ENCODE assay signal across 8 cellular contexts in genomic region chr12:132907789-132908144, GRCh38. TPM values are rescaled to one million over a fixed set of nuclear protein-coding genes. Genes with fewer than 3 reads are reported as not detected.
DNase-seq lines count a peak whose midpoint lies in the region; TF ChIP-seq lines count a peak whose summit lies in the region.
"Not testable (repeated sequence)": the region's sequence is repeated elsewhere in the genome, so short reads cannot be mapped to it uniquely, and the experiment has no call there.

No MANE protein-coding gene starts in this region.

- not testable (repeated sequence) for H3K27ac Mint-ChIP-seq in Caco-2 (ENCODE audit: unreplicated experiment); activated T-helper 2 cell treated with anti-CD3 and anti-CD28 coated beads, Interferon-gamma antibody, Interleukin-2, Interleukin-4, amounts not matched to agents 10 μg/mL and 5 μg/mL and 100 μg/mL, durations not matched to agents 14 hours and 24 hours and 36 hours

- H3K4me3 Mint-ChIP-seq in Caco-2 (ENCODE audit: unreplicated experiment), result peak overlapping the region; percentile 73
- H3K4me3 Mint-ChIP-seq in activated T-helper 2 cell treated with anti-CD3 and anti-CD28 coated beads, Interferon-gamma antibody, Interleukin-2, Interleukin-4, amounts not matched to agents 10 μg/mL and 5 μg/mL and 100 μg/mL, durations not matched to agents 14 hours and 24 hours and 36 hours (ENCODE audit: low read depth), result peak overlapping the region; percentile 86

- not testable (repeated sequence) for H3K9me2 ChIP-seq in OCI-LY7 (ENCODE audit: insufficient read depth, low read length)

- TF ChIP-seq EP300 in tibial nerve (IDR thresholded peaks at IDR 0.05), result not testable (repeated sequence)

- peak overlapping the region; percentile 89 for H4K8ac ChIP-seq in mesenchymal stem cell (ENCODE audit: low read length)

- not testable (repeated sequence) for H3K4ac ChIP-seq in mesenchymal stem cell (ENCODE audit: low read depth in 1 of 2, low read length in 2 of 2)

- H2BK120ac ChIP-seq in mesenchymal stem cell (ENCODE audit: low read depth, low read length), result not testable (repeated sequence)

- H3K9ac ChIP-seq in mesenchymal stem cell (ENCODE audit: low read length), result peak overlapping the region; percentile 92

- not testable (repeated sequence) for H3K14ac ChIP-seq in mesenchymal stem cell (ENCODE audit: low read length in 2 of 2)

- H3K27ac ChIP-seq in OCI-LY7 (ENCODE audit: low read depth, low read length, poor library complexity, severe bottlenecking); cardiac muscle cell; mesenchymal stem cell (ENCODE audit: low read length, poor library complexity, severe bottlenecking): not testable (repeated sequence)
- H3K27ac ChIP-seq in cingulate gyrus (ENCODE audit: low read depth, low read length) (peak overlapping the region; percentile 65), prostate gland (peak overlapping the region; percentile 67 to 68), tibial nerve (peak overlapping the region in 3 of 4 donors; percentile 80 to 85 (median 83))

- not testable (repeated sequence) for TF ChIP-seq POLR2A in prostate gland (IDR thresholded peaks at IDR 0.05); tibial nerve (IDR thresholded peaks at IDR 0.05)

- not testable (repeated sequence) for H4K91ac ChIP-seq in mesenchymal stem cell (ENCODE audit: low read length)

- H3K36me3 ChIP-seq in Caco-2 (ENCODE audit: control insufficient read depth, insufficient read depth, low read length); OCI-LY7 (ENCODE audit: insufficient read depth, low read length); cardiac muscle cell; mesenchymal stem cell (ENCODE audit: control insufficient read depth in 1 of 2, insufficient read depth in 2 of 2, low read depth in 1 of 2, low read length in 2 of 2); prostate gland; tibial nerve: not testable (repeated sequence)

- CTCF ChIA-PET in Caco-2 (lab: Charles Lee); OCI-LY7 (lab: Charles Lee; ENCODE audit: unreplicated experiment): not testable (repeated sequence)

- not testable (repeated sequence) for H3K79me2 ChIP-seq in OCI-LY7 (ENCODE audit: insufficient read depth, low read depth, low read length)

- H2BK15ac ChIP-seq in mesenchymal stem cell (ENCODE audit: low read depth, poor library complexity, severe bottlenecking), result not testable (repeated sequence)

- POLR2A ChIA-PET in Caco-2 (lab: Charles Lee), result not testable (repeated sequence)
- POLR2A ChIA-PET in OCI-LY7 (lab: Charles Lee), result interaction anchor here (0.6 kb wide), 1 partner anchor 16 kb away, joined by 4 read pairs; no protein-coding TSS in a partner anchor

- H3K23ac ChIP-seq in mesenchymal stem cell (ENCODE audit: low read length in 2 of 2), result not testable (repeated sequence)

- not testable (repeated sequence) for H3K79me1 ChIP-seq in mesenchymal stem cell (replicated peaks; ENCODE audit: low read length, poor library complexity, severe bottlenecking)

- peak overlapping the region; percentile 30 to 61 for H3K18ac ChIP-seq in mesenchymal stem cell (ENCODE audit: low read depth in 1 of 2, low read length in 2 of 2)

- 9% methylated on average over 23 of the region's 23 CpGs for WGBS in mesenchymal stem cell
- WGBS in prostate gland, result 2% methylated on average over 23 of the region's 23 CpGs
- WGBS in tibial nerve, 2 donors, result 3 to 5% methylated on average over 23 of the region's 23 CpGs

- intact Hi-C loops in Caco-2 (cut with micrococcal nuclease; ENCODE audit: unreplicated experiment), result loop anchor here (2.0 kb wide), 1 partner anchor 21 kb away; the partner anchor contains the start of gene CHFR
- intact Hi-C loops in OCI-LY7 (cut with micrococcal nuclease; ENCODE audit: unreplicated experiment), result loop anchor here (5.0 kb wide), 1 partner anchor 85 kb away; no protein-coding TSS in a partner anchor
- intact Hi-C loops in activated T-helper 2 cell treated with anti-CD3 and anti-CD28 coated beads, Interferon-gamma antibody, Interleukin-2, Interleukin-4, amounts not matched to agents 10 μg/mL and 5 μg/mL and 100 μg/mL, durations not matched to agents 14 hours and 24 hours and 36 hours (cut with micrococcal nuclease), result loop anchor here (1.0 to 5.0 kb wide), 7 partner anchors 21 to 221 kb away; partner anchors contain the start of genes ANKLE2, CHFR, POLE and PXMP2
- intact Hi-C loops in prostate gland (cut with DNase I), result loop anchor here (10.0 kb wide), 1 partner anchor 143 kb away; the partner anchor contains the start of gene ANKLE2

- not testable (repeated sequence) for H3K36me3 Mint-ChIP-seq in Caco-2 (ENCODE audit: insufficient read depth, unreplicated experiment)
- H3K36me3 Mint-ChIP-seq in activated T-helper 2 cell treated with anti-CD3 and anti-CD28 coated beads, Interferon-gamma antibody, Interleukin-2, Interleukin-4, amounts not matched to agents 10 μg/mL and 5 μg/mL and 100 μg/mL, durations not matched to agents 14 hours and 24 hours and 36 hours (ENCODE audit: low read depth), result peaks cover 17% of the 10 kb centered on the region

- not testable (repeated sequence) for BruUV-seq in Caco-2 (replicated peaks; lab: Mats Ljungman, UMichigan); OCI-LY7 (replicated peaks; lab: Mats Ljungman, UMichigan)

- peak overlapping the region; percentile 71 for H3K4me2 ChIP-seq in OCI-LY7 (ENCODE audit: low read length)
- H3K4me2 ChIP-seq in mesenchymal stem cell (ENCODE audit: low read length, poor library complexity, severe bottlenecking), result peak overlapping the region; percentile 67

- peak overlapping the region; percentile 91 for H2AFZ ChIP-seq in OCI-LY7 (ENCODE audit: low read length)
- H2AFZ ChIP-seq in mesenchymal stem cell (ENCODE audit: low read depth, low read length), result peak overlapping the region; percentile 16

- TF ChIP-seq CTCF in Caco-2 (IDR thresholded peaks at IDR 0.05; ENCODE audit: insufficient read depth in 1 of 2, low read depth in 1 of 2, low read length in 1 of 2, severe bottlenecking in 1 of 2, unreplicated experiment in 1 of 2); OCI-LY7 (conservative IDR thresholded peaks at IDR 0.05; ENCODE audit: low read length); cardiac muscle cell (IDR thresholded peaks at IDR 0.05; ENCODE audit: low read depth, low read length); prostate gland (IDR thresholded peaks at IDR 0.05); tibial nerve (IDR thresholded peaks at IDR 0.05): not testable (repeated sequence)

- H3K27me3 Mint-ChIP-seq in Caco-2 (ENCODE audit: insufficient read depth, unreplicated experiment), result not testable (repeated sequence)
- H3K27me3 Mint-ChIP-seq in activated T-helper 2 cell treated with anti-CD3 and anti-CD28 coated beads, Interferon-gamma antibody, Interleukin-2, Interleukin-4, amounts not matched to agents 10 μg/mL and 5 μg/mL and 100 μg/mL, durations not matched to agents 14 hours and 24 hours and 36 hours (ENCODE audit: low read depth), result peaks cover 13% of the 10 kb centered on the region

- not testable (repeated sequence) for DNase-seq in Caco-2; OCI-LY7 (ENCODE audit: low spot score); activated T-helper 2 cell treated with anti-CD3 and anti-CD28 coated beads, Interferon-gamma antibody, Interleukin-2, Interleukin-4, amounts not matched to agents 10 μg/mL and 5 μg/mL and 100 μg/mL, durations not matched to agents 14 hours and 24 hours and 36 hours (ENCODE audit: low spot score); cardiac muscle cell (ENCODE audit: low read depth in 1 of 2, low spot score in 1 of 2); mesenchymal stem cell; prostate gland (ENCODE audit: low spot score); tibial nerve (ENCODE audit: low spot score in 2 of 2)

- not testable (repeated sequence) for H2BK5ac ChIP-seq in mesenchymal stem cell (ENCODE audit: low read depth, low read length, poor library complexity, severe bottlenecking)

- H2BK12ac ChIP-seq in mesenchymal stem cell (ENCODE audit: low read length in 2 of 2), result not testable (repeated sequence)

- H3K4me1 Mint-ChIP-seq in Caco-2 (ENCODE audit: low read depth, unreplicated experiment); activated T-helper 2 cell treated with anti-CD3 and anti-CD28 coated beads, Interferon-gamma antibody, Interleukin-2, Interleukin-4, amounts not matched to agents 10 μg/mL and 5 μg/mL and 100 μg/mL, durations not matched to agents 14 hours and 24 hours and 36 hours (ENCODE audit: low read depth): not testable (repeated sequence)

- H3K4me1 ChIP-seq in Caco-2; cardiac muscle cell (ENCODE audit: low read depth); mesenchymal stem cell (ENCODE audit: control insufficient read depth, insufficient read depth, low read depth, low read length); prostate gland (replicated peaks); tibial nerve: not testable (repeated sequence)
- H3K4me1 ChIP-seq in OCI-LY7 (ENCODE audit: insufficient read depth, low read length, poor library complexity, severe bottlenecking), result peaks cover 15% of the 10 kb centered on the region

- H3K9me3 ChIP-seq in Caco-2 (peaks cover 16% of the 10 kb centered on the region), OCI-LY7 (ENCODE audit: low read length) (peaks cover 15% of the 10 kb centered on the region; the same call in 1 of the 2 replicates), mesenchymal stem cell (ENCODE audit: control insufficient read depth, low read length) (peaks cover 50% of the 10 kb centered on the region), tibial nerve (peaks cover 0 to 94% (median 10%) of the 10 kb centered on the region in 4 donors)
- H3K9me3 ChIP-seq in cardiac muscle cell (ENCODE audit: low read depth); prostate gland: not testable (repeated sequence)

- H3K9me3 Mint-ChIP-seq in Caco-2 (ENCODE audit: unreplicated experiment), result peaks cover 27% of the 10 kb centered on the region
- peaks cover 39% of the 10 kb centered on the region for H3K9me3 Mint-ChIP-seq in activated T-helper 2 cell treated with anti-CD3 and anti-CD28 coated beads, Interferon-gamma antibody, Interleukin-2, Interleukin-4, amounts not matched to agents 10 μg/mL and 5 μg/mL and 100 μg/mL, durations not matched to agents 14 hours and 24 hours and 36 hours

- not testable (repeated sequence) for H2AK5ac ChIP-seq in mesenchymal stem cell (ENCODE audit: low read length, severe bottlenecking)

- H4K20me1 ChIP-seq in OCI-LY7 (ENCODE audit: insufficient read depth, low read length), result not testable (repeated sequence)

- H3K4me3 ChIP-seq in Caco-2 (ENCODE audit: low read depth, low read length) (peak overlapping the region; percentile 57), OCI-LY7 (ENCODE audit: low read depth, low read length, poor library complexity, severe bottlenecking) (peak overlapping the region; percentile 75), cardiac muscle cell (peak overlapping the region; percentile 69), mesenchymal stem cell (ENCODE audit: insufficient read depth in 1 of 2, low read depth in 1 of 2, low read length in 2 of 2) (peak overlapping the region in 1 of 2 experiments; percentile 73), prostate gland (peak overlapping the region; percentile 52), tibial nerve (peak overlapping the region; percentile 38 to 58 (median 48))

- not testable (repeated sequence) for H3K27me3 ChIP-seq in Caco-2 (replicated peaks; ENCODE audit: control insufficient read depth, insufficient read depth, low read length); mesenchymal stem cell (ENCODE audit: control insufficient read depth in 1 of 2, insufficient read depth in 1 of 2, low read length in 2 of 2); prostate gland (replicated peaks; ENCODE audit: insufficient read depth); tibial nerve
- H3K27me3 ChIP-seq in cardiac muscle cell, result peaks cover 31% of the 10 kb centered on the region

RNA-seq across cellular contexts. Expression of gene CHFR, which starts 20.4 kb away (rescaled TPM):
- 28.0 and 32.3 TPM in 2 replicates for total RNA-seq in Caco-2 (2022)
- total RNA-seq in OCI-LY7 (2014; rRNA removed; shearing (Covaris generic)), result 25.4 and 38.2 TPM in 2 replicates
- 55.9 and 66.7 TPM in 2 replicates for total RNA-seq in OCI-LY7 (2022)
- 55.0 and 59.9 TPM in 2 replicates for total RNA-seq in activated T-helper 2 cell treated with anti-CD3 and anti-CD28 coated beads, Interferon-gamma antibody, Interleukin-2, Interleukin-4, amounts not matched to agents 10 μg/mL and 5 μg/mL and 100 μg/mL, durations not matched to agents 14 hours and 24 hours and 36 hours
- total RNA-seq in cardiac muscle cell, result 30.6 and 36.3 TPM in 2 replicates
- polyA plus RNA-seq in cardiac muscle cell, result 29.4 and 30.0 TPM in 2 replicates
- polyA plus RNA-seq in mesenchymal stem cell (2013, experiment 1 of 2), result 34.5 TPM
- polyA plus RNA-seq in mesenchymal stem cell (2013, experiment 2 of 2), result 35.0 TPM
- total RNA-seq in prostate gland, result 10 to 100 TPM; 18.7 to 52.3 TPM
- total RNA-seq in tibial nerve, result 10 to 100 TPM; 36.1 to 58.6 (median 39.8) TPM

RNA-seq across cellular contexts. Expression of gene ZNF605, which starts 48.3 kb away (rescaled TPM):
- total RNA-seq in Caco-2 (2022) (7.1 and 7.5 TPM in 2 replicates), OCI-LY7 (2022) (13.9 and 16.3 TPM in 2 replicates), cardiac muscle cell (6.6 and 13.3 TPM in 2 replicates), prostate gland (10 to 100 TPM in 1 of 2 donors, 1 to 10 TPM in 1; 9.6 to 12.7 TPM), tibial nerve (10 to 100 TPM in 1 of 4 donors, 1 to 10 TPM in 3; 7.9 to 20.6 (median 9.0) TPM)
- 6.6 and 7.1 TPM in 2 replicates for total RNA-seq in OCI-LY7 (2014; rRNA removed; shearing (Covaris generic))
- total RNA-seq in activated T-helper 2 cell treated with anti-CD3 and anti-CD28 coated beads, Interferon-gamma antibody, Interleukin-2, Interleukin-4, amounts not matched to agents 10 μg/mL and 5 μg/mL and 100 μg/mL, durations not matched to agents 14 hours and 24 hours and 36 hours, result 7.3 and 8.2 TPM in 2 replicates
- polyA plus RNA-seq in cardiac muscle cell, result 8.2 and 10.1 TPM in 2 replicates
- 5.0 TPM for polyA plus RNA-seq in mesenchymal stem cell (2013, experiment 1 of 2)
- polyA plus RNA-seq in mesenchymal stem cell (2013, experiment 2 of 2), result 6.1 TPM
